19 cellular contexts compared by ENCODE assay signal in the genomic region with DNA sequence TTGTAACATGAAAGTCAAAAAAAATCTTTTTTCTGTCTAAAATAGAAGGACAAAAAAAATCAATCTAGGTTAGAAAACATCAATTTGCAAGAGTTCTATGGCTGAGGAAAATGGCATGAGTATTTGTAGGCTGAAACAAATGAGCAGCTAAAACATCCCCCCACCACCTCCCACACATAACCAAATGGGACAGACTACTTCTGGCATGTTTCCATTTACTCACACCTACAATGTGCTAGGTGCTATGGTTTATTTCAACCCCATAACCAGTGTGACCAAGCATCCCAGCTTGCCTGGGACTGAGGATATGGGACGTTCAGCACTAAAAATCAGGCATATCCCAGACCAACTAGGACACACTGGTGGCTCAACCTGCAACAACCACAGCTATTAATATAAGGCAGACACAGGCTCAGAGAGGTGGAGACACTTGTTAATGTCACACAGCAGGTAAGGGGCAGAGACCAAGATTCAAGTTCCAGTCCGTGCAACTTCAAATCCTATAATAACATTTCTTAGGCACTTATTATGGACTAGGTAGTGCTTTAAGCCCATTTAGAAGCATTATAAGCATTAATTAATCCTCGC.
DNase-seq lines count a peak whose midpoint lies in the region; ATAC-seq, FAIRE-seq and TF ChIP-seq lines count a peak whose summit lies in the region.
"Had no signal": no experiment of that assay in that cellular context is flagged by ENCODE, and none has a peak within 500 bp of the region (broad histone marks: within the 10 kb centered on the region; RNA-seq: fewer than 3 reads in every experiment).

No MANE protein-coding gene starts in this region.

- H3K27me3 ChIP-seq in HepG2 (ENCODE audit: control insufficient read depth in 1 of 2, insufficient read depth in 2 of 2, low read length in 2 of 2) (peaks cover 0 to 15% of the 10 kb centered on the region in 2 experiments; a peak in 1 of 5 replicates), right lobe of liver (no peaks in the 10 kb centered on the region), H7 (ENCODE audit: control insufficient read depth, insufficient read depth, low read length) (no peaks in the 10 kb centered on the region)
- H3K27me3 ChIP-seq: pancreas, sigmoid colon had no signal

- intact Hi-C loops in HepG2 (cut with micrococcal nuclease; ENCODE audit: unreplicated experiment): no loop called here
- intact Hi-C loops in right lobe of liver (cut with DNase I): no loop called here

- TF ChIP-seq EP300 in HepG2 (IDR thresholded peaks at IDR 0.05; ENCODE audit: low read depth in 2 of 2, low read length in 2 of 2) (no peak), HepG2 (CRISPR knock-in tag; IDR thresholded peaks at IDR 0.05; ENCODE audit: borderline replicate concordance) (no peak)

- no peak for TF ChIP-seq POLR2A in HepG2 (IDR thresholded peaks at IDR 0.05; ENCODE audit: insufficient read depth in 1 of 2, low read depth in 2 of 2, low read length in 2 of 2)
- TF ChIP-seq POLR2A in right lobe of liver (IDR thresholded peaks at IDR 0.05): no peak

- no peak for FAIRE-seq in HepG2 (lab: Jason Lieb, UNC)
- FAIRE-seq: GM12892, pancreas had no signal

- POLR2A ChIA-PET in HepG2 (lab: Yijun Ruan, JAX): no interaction called here

- H3K36me3 Mint-ChIP-seq in activated naive CD8-positive, alpha-beta T cell: peaks cover 3% of the 10 kb centered on the region
- H3K36me3 Mint-ChIP-seq in stimulated activated memory B cell treated with anti-CD40 and anti-IgM and Interleukin-4, amounts not matched to agents 10 μg/mL and 1 μg/mL and 100 μg/mL, for 72 hours: peaks cover 6% of the 10 kb centered on the region
- H3K36me3 Mint-ChIP-seq in HFFc6 (ENCODE audit: low read depth): no peaks in the 10 kb centered on the region

- no peak overlapping the region for H3K4me2 ChIP-seq in HepG2 (ENCODE audit: low read depth, low read length)
- H3K4me2 ChIP-seq: KMS-11 had no signal

- no peaks in the 10 kb centered on the region for H3K79me2 ChIP-seq in HepG2 (ENCODE audit: insufficient read depth, low read length)

- peaks cover 80% of the 10 kb centered on the region for H3K4me1 Mint-ChIP-seq in activated naive CD8-positive, alpha-beta T cell (ENCODE audit: low read depth)
- H3K4me1 Mint-ChIP-seq in stimulated activated memory B cell treated with anti-CD40 and anti-IgM and Interleukin-4, amounts not matched to agents 10 μg/mL and 1 μg/mL and 100 μg/mL, for 72 hours: peaks cover 85% of the 10 kb centered on the region
- H3K4me1 Mint-ChIP-seq in HFFc6 (ENCODE audit: low read depth): peaks cover 39% of the 10 kb centered on the region

- no peaks in the 10 kb centered on the region for H3K9me3 ChIP-seq in HepG2 (ENCODE audit: low read length)
- no peaks in the 10 kb centered on the region for H3K9me3 ChIP-seq in right lobe of liver
- H3K9me3 ChIP-seq: pancreas, sigmoid colon had no signal

- no peaks in the 10 kb centered on the region for H3K27me3 Mint-ChIP-seq in activated naive CD8-positive, alpha-beta T cell
- no peaks in the 10 kb centered on the region for H3K27me3 Mint-ChIP-seq in stimulated activated memory B cell treated with anti-CD40 and anti-IgM and Interleukin-4, amounts not matched to agents 10 μg/mL and 1 μg/mL and 100 μg/mL, for 72 hours
- H3K27me3 Mint-ChIP-seq in HFFc6 (ENCODE audit: insufficient read depth): no peaks in the 10 kb centered on the region

- BruUV-seq in HepG2 (replicated peaks; lab: Mats Ljungman, UMichigan): no TSS peak

- CTCF ChIA-PET in HepG2 (lab: Yijun Ruan, JAX; ENCODE audit: low intra/inter-chr PET ratio, low total read pairs): no interaction called here

- no peak for DNase-seq in HepG2 (ENCODE audit: low spot score)
- DNase-seq in right lobe of liver: no peak
- DNase-seq in GM13977 (ENCODE audit: low spot score): peak; percentile 32
- no peak for DNase-seq in hippocampal formation (lab: John Stamatoyannopoulos, UW)
- DNase-seq in HFFc6: no peak
- no peak for DNase-seq in H7
- DNase-seq: amniotic stem cell; effector CD8-positive, alpha-beta T cell; glutamatergic neuron; NCI-H1048; NCI-H2029; NCI-H446; pancreas; sigmoid colon; WERI-Rb-1 had no signal

- H3K4me3 Mint-ChIP-seq in activated naive CD8-positive, alpha-beta T cell: peak overlapping the region; percentile 3
- no peak overlapping the region for H3K4me3 Mint-ChIP-seq in stimulated activated memory B cell treated with anti-CD40 and anti-IgM and Interleukin-4, amounts not matched to agents 10 μg/mL and 1 μg/mL and 100 μg/mL, for 72 hours
- no peak overlapping the region for H3K4me3 Mint-ChIP-seq in HFFc6

- no peak overlapping the region for H3K4me3 ChIP-seq in HepG2 (replicated peaks in 1 of 3; ENCODE audit: insufficient read depth in 1 of 3, low read depth in 2 of 3, low read length in 3 of 3)
- H3K4me3 ChIP-seq in right lobe of liver: no peak overlapping the region
- no peak overlapping the region for H3K4me3 ChIP-seq in H7 (ENCODE audit: insufficient read depth, low read depth, low read length)
- H3K4me3 ChIP-seq: pancreas, sigmoid colon had no signal

- H3K36me3 ChIP-seq in HepG2 (replicated peaks in 1 of 2; ENCODE audit: control insufficient read depth in 1 of 2, insufficient read depth in 2 of 2, low read length in 2 of 2) (no peaks in the 10 kb centered on the region), right lobe of liver (no peaks in the 10 kb centered on the region), H7 (replicated peaks; ENCODE audit: control insufficient read depth, insufficient read depth, low read length) (no peaks in the 10 kb centered on the region)
- H3K36me3 ChIP-seq: pancreas, sigmoid colon, WERI-Rb-1 had no signal

- H3K27ac ChIP-seq in HepG2 (ENCODE audit: extremely low read length, insufficient read depth, low read length) (no peak overlapping the region), right lobe of liver (no peak overlapping the region)
- H3K27ac ChIP-seq: KMS-11, WERI-Rb-1 had no signal

- TF ChIP-seq RAD21 in HepG2 (CRISPR knock-in tag; IDR thresholded peaks at IDR 0.05): no peak

- H3K9ac ChIP-seq in HepG2 (ENCODE audit: insufficient read depth, low read depth, low read length): no peak overlapping the region
- H3K9ac ChIP-seq: KMS-11 had no signal

- H4K20me1 ChIP-seq in HepG2 (ENCODE audit: insufficient read depth, low read length): no peaks in the 10 kb centered on the region

- peak overlapping the region; percentile 31 for H3K27ac Mint-ChIP-seq in activated naive CD8-positive, alpha-beta T cell
- H3K27ac Mint-ChIP-seq in stimulated activated memory B cell treated with anti-CD40 and anti-IgM and Interleukin-4, amounts not matched to agents 10 μg/mL and 1 μg/mL and 100 μg/mL, for 72 hours: peak overlapping the region; percentile 98
- no peak overlapping the region for H3K27ac Mint-ChIP-seq in HFFc6

- H3K9me3 Mint-ChIP-seq in activated naive CD8-positive, alpha-beta T cell (ENCODE audit: low read depth): no peaks in the 10 kb centered on the region
- H3K9me3 Mint-ChIP-seq in stimulated activated memory B cell treated with anti-CD40 and anti-IgM and Interleukin-4, amounts not matched to agents 10 μg/mL and 1 μg/mL and 100 μg/mL, for 72 hours: no peaks in the 10 kb centered on the region
- no peaks in the 10 kb centered on the region for H3K9me3 Mint-ChIP-seq in HFFc6

- TF ChIP-seq CTCF in HepG2 (CRISPR knock-in tag; IDR thresholded peaks at IDR 0.05) (no peak), right lobe of liver (IDR thresholded peaks at IDR 0.05) (no peak), GM13977 (IDR thresholded peaks at IDR 0.05; ENCODE audit: extremely low read depth, insufficient read depth, missing control alignments) (no peak), HFFc6 (IDR thresholded peaks at IDR 0.05) (no peak)

- 8% methylated on average over 3 of the region's 3 CpGs for WGBS in HepG2 (ENCODE audit: low lambda C conversion rate)
- WGBS in right lobe of liver (ENCODE audit: insufficient coverage, low coverage, low lambda C conversion rate, missing lambda C conversion rate): 58% methylated on average over 3 of the region's 3 CpGs

- no peaks in the 10 kb centered on the region for H3K4me1 ChIP-seq in HepG2 (ENCODE audit: insufficient read depth, low read length)
- H3K4me1 ChIP-seq in right lobe of liver: no peaks in the 10 kb centered on the region

- in situ Hi-C loops in HepG2 (cut with HindIII; ENCODE audit: extremely low pct_ligation_motif_present, low pct_unique_long_range_greater_than_20kb) (no loop called here), GM13977 (cut with MboI; ENCODE audit: low pct_unique_long_range_greater_than_20kb, low sequenced_read_pairs, unreplicated experiment) (no loop called here)

- H2AFZ ChIP-seq in HepG2 (ENCODE audit: low read length): no peak overlapping the region

- ATAC-seq in HepG2 (no peak), right lobe of liver (no peak)
- no peak for ATAC-seq in stimulated activated memory B cell treated with anti-CD40 and anti-IgM and Interleukin-4, amounts not matched to agents 10 μg/mL and 1 μg/mL and 100 μg/mL, for 72 hours

TF ChIP-seq in HepG2, 621 proteins besides CTCF, POLR2A, EP300 and RAD21:
- TF ChIP-seq ZNF768 (CRISPR knock-in tag; IDR thresholded peaks at IDR 0.05) (peak; percentile 52; the same call in 1 of the 2 replicates), EED (CRISPR knock-in tag; IDR thresholded peaks at IDR 0.05) (no peak)
